Comparison of ENCODE assay signal across 31 cellular contexts in the genomic region with DNA sequence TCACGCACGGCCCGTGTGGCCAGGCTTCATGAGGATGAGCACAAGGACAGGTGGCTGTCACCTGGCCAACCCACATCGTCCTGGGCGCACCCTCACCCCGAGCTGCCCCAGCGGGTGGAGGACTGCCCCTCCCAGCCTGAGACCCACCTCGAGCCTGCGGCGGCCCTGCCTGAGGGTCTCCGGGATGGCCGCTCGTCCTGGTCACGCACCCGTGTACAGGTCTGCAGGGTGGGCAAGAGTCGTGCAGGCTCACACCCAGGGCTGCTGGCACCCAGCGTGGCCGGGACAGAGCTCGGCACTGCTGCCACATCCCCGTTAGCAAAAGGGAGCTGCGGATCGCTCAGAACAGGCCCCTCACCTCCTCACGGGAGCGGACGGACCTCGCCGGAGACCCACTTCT. TPM values are rescaled to one million over a fixed set of nuclear protein-coding genes. Genes with fewer than 3 reads are reported as not detected.
DNase-seq lines count a peak whose midpoint lies in the region; ATAC-seq, FAIRE-seq and TF ChIP-seq lines count a peak whose summit lies in the region.
"Had no signal": no experiment of that assay in that cellular context is flagged by ENCODE, and none has a peak within 500 bp of the region (broad histone marks: within the 10 kb centered on the region; RNA-seq: fewer than 3 reads in every experiment).

No MANE protein-coding gene starts in this region.

- POLR2A ChIA-PET in H1 (lab: Charles Lee; ENCODE audit: partially characterized antibody): interaction anchor here (1.4 to 1.5 kb wide), 2 partner anchors 12 to 20 kb away, joined by 3 read pairs; no protein-coding TSS in a partner anchor

- H3K18ac ChIP-seq in H1 (ENCODE audit: extremely low read depth, low read length): no peak overlapping the region
- peak overlapping the region; percentile 27 for H3K18ac ChIP-seq in neuronal stem cell (ENCODE audit: low read length)

- no peak overlapping the region for H2BK15ac ChIP-seq in H1 (ENCODE audit: low read length)
- H2BK15ac ChIP-seq in neuronal stem cell (ENCODE audit: low read length): no peak overlapping the region

- H3K4me1 Mint-ChIP-seq in chondrocyte (ENCODE audit: low read depth): no peaks in the 10 kb centered on the region
- H3K4me1 Mint-ChIP-seq: CD14-positive monocyte; CD4-positive, CD25-positive, alpha-beta regulatory T cell had no signal

- H2BK120ac ChIP-seq in H1 (replicated peaks; ENCODE audit: low read depth, low read length) (no peak overlapping the region), neuronal stem cell (ENCODE audit: low read depth, low read length) (peak overlapping the region; percentile 61)

- no peak overlapping the region for H3K4ac ChIP-seq in H1 (replicated peaks; ENCODE audit: insufficient read length, low read depth, low read length)
- H3K4ac ChIP-seq in neuronal stem cell (ENCODE audit: low read length): no peak overlapping the region

- H3K36me3 ChIP-seq in heart left ventricle (no peaks in the 10 kb centered on the region), right atrium auricular region (no peaks in the 10 kb centered on the region), H1 (ENCODE audit: control insufficient read depth in 2 of 4, insufficient read depth in 4 of 4, low read length in 3 of 4) (no peaks in the 10 kb centered on the region; a peak in 3 of 8 replicates), neuronal stem cell (replicated peaks in 1 of 2; ENCODE audit: control insufficient read depth in 2 of 2, insufficient read depth in 2 of 2, low read length in 2 of 2) (peaks cover 0 to 5% of the 10 kb centered on the region in 2 donors)
- H3K36me3 ChIP-seq: BE2C, BLaER1 had no signal

- H4K20me1 ChIP-seq in H1 (replicated peaks in 1 of 2; ENCODE audit: control insufficient read depth in 1 of 2, insufficient read depth in 2 of 2, low read length in 2 of 2): peaks cover 0 to 7% of the 10 kb centered on the region in 2 experiments

- H2AFZ ChIP-seq in H1 (ENCODE audit: low read length) (no peak overlapping the region), neuronal stem cell (ENCODE audit: low read length) (no peak overlapping the region)

- H3K4me3 ChIP-seq in heart left ventricle: no peak overlapping the region
- H3K4me3 ChIP-seq in right atrium auricular region: no peak overlapping the region
- H3K4me3 ChIP-seq in H1 (ENCODE audit: extremely low read depth in 1 of 4, insufficient read depth in 2 of 4, low read depth in 3 of 4, low read length in 4 of 4): no peak overlapping the region
- H3K4me3 ChIP-seq in neuronal stem cell (ENCODE audit: low read length in 2 of 2): peak overlapping the region in 1 of 2 donors; percentile 63
- H3K4me3 ChIP-seq: BLaER1 had no signal

- DNase-seq in heart left ventricle (peak in 3 of 5 donors; percentile 17 to 40 (median 20)), right atrium auricular region (ENCODE audit: low spot score) (no peak), chondrocyte (ENCODE audit: low spot score) (peak; percentile 94), H1 (ENCODE audit: low read depth in 1 of 2, low spot score in 2 of 2) (no peak), neuronal stem cell (ENCODE audit: low spot score) (no peak), GDM1 (lab: John Stamatoyannopoulos, UW) (no peak)
- DNase-seq in stimulated activated CD8-positive, alpha-beta memory T cell treated with anti-CD3 and anti-CD28 coated beads, Interleukin-4, amount 100 ng/mL, for 48 hours: no peak
- DNase-seq: 8988T; ACHN; BE2C; C1 segment of cervical spinal cord; CD4-positive, CD25-positive, alpha-beta regulatory T cell; CD8-positive, alpha-beta memory T cell; COR-L47; DMS 273 treated with DMSO at 0.1 percent for 48 hours; DMS153; DMS53; DMS79; DND-41; EL; GF-D8 had no signal

- H3K23ac ChIP-seq in H1 (ENCODE audit: insufficient read length) (no peak overlapping the region), neuronal stem cell (ENCODE audit: low read depth, low read length, poor library complexity) (peak overlapping the region; percentile 17)

- no peak for TF ChIP-seq CTCF in heart left ventricle (IDR thresholded peaks at IDR 0.05)
- no peak for TF ChIP-seq CTCF in right atrium auricular region (IDR thresholded peaks at IDR 0.05)
- no peak for TF ChIP-seq CTCF in chondrocyte (IDR thresholded peaks at IDR 0.05)
- TF ChIP-seq CTCF in H1 (IDR thresholded peaks at IDR 0.05; ENCODE audit: control extremely low read depth in 1 of 3, insufficient read depth in 1 of 3, low read depth in 1 of 3, low read length in 3 of 3): no peak

- H2BK12ac ChIP-seq in H1 (ENCODE audit: low read depth, low read length): no peak overlapping the region
- H2BK12ac ChIP-seq in neuronal stem cell (ENCODE audit: low read length): no peak overlapping the region

- no peak overlapping the region for H4K91ac ChIP-seq in H1 (replicated peaks; ENCODE audit: insufficient read length, low read length)
- no peak overlapping the region for H4K91ac ChIP-seq in neuronal stem cell (ENCODE audit: low read depth, low read length, poor library complexity)

- H3K9me3 Mint-ChIP-seq in chondrocyte (ENCODE audit: low read depth): no peaks in the 10 kb centered on the region
- H3K9me3 Mint-ChIP-seq: CD14-positive monocyte; CD4-positive, alpha-beta memory T cell; CD4-positive, CD25-positive, alpha-beta regulatory T cell; CD8-positive, alpha-beta memory T cell had no signal

- no peak overlapping the region for H3K9ac ChIP-seq in H1 (replicated peaks in 1 of 4; ENCODE audit: extremely low read depth in 1 of 4, low read depth in 3 of 4, low read length in 3 of 4)
- no peak overlapping the region for H3K9ac ChIP-seq in neuronal stem cell (ENCODE audit: low read depth, low read length, poor library complexity)
- H3K9ac ChIP-seq: BLaER1 had no signal

- no peak overlapping the region for H4K5ac ChIP-seq in H1 (ENCODE audit: insufficient read length, low read depth, low read length)

- intact Hi-C loops in heart left ventricle (cut with DNase I): no loop called here

- no peak overlapping the region for H2BK20ac ChIP-seq in H1 (ENCODE audit: low read length)

- CTCF ChIA-PET in H1 (lab: Charles Lee; ENCODE audit: partially characterized antibody): interaction anchor here (1.2 to 1.6 kb wide), 2 partner anchors 69 to 72 kb away, joined by 3 to 7 read pairs; no protein-coding TSS in a partner anchor

- no peak overlapping the region for H2BK5ac ChIP-seq in H1 (ENCODE audit: low read depth, low read length)
- no peak overlapping the region for H2BK5ac ChIP-seq in neuronal stem cell (ENCODE audit: low read length)

- H3K14ac ChIP-seq in H1 (ENCODE audit: insufficient read length): no peak overlapping the region
- no peak overlapping the region for H3K14ac ChIP-seq in neuronal stem cell (ENCODE audit: low read length)

- FAIRE-seq in H1 (lab: Jason Lieb, UNC): no peak
- FAIRE-seq: A204.1, GM12891, GM19239 had no signal

- no peak overlapping the region for H3K4me3 Mint-ChIP-seq in chondrocyte (ENCODE audit: unreplicated experiment)
- H3K4me3 Mint-ChIP-seq: CD14-positive monocyte; CD4-positive, alpha-beta memory T cell; CD4-positive, CD25-positive, alpha-beta regulatory T cell; CD8-positive, alpha-beta memory T cell had no signal

- TF ChIP-seq RAD21 in H1 (IDR thresholded peaks at IDR 0.05 in 1 of 2, conservative IDR thresholded peaks at IDR 0.05 in 1 of 2; ENCODE audit: low read depth in 2 of 2, low read length in 2 of 2): no peak

- TF ChIP-seq POLR2A in heart left ventricle (IDR thresholded peaks at IDR 0.05) (no peak), H1 (IDR thresholded peaks at IDR 0.05; ENCODE audit: control extremely low read depth in 1 of 2, low read depth in 2 of 2, low read length in 2 of 2) (no peak)

- no peak overlapping the region for H3K56ac ChIP-seq in H1 (replicated peaks; ENCODE audit: insufficient read length, low read depth, low read length)

- H3K79me2 ChIP-seq in H1 (ENCODE audit: control insufficient read depth in 1 of 2, insufficient read depth in 2 of 2, low read length in 2 of 2): no peaks in the 10 kb centered on the region

- no peak for TF ChIP-seq EP300 in H1 (IDR thresholded peaks at IDR 0.05; ENCODE audit: borderline replicate concordance in 1 of 2, low read depth in 2 of 2, low read length in 2 of 2)

- 89 to 95% (median 93%) methylated on average over 13 to 27 of the region's 27 CpGs for WGBS in heart left ventricle, 4 donors
- 96% methylated on average over 26 of the region's 27 CpGs; no CpG with 5 or more reads in 1 of the 2 experiments for WGBS in H1 (ENCODE audit: extremely low coverage in 1 of 2, insufficient coverage in 1 of 2, insufficient read length in 1 of 2, insufficient replicate concordance in 2 of 2, low coverage in 1 of 2, low lambda C conversion rate in 2 of 2, missing lambda C conversion rate in 1 of 2), 2 experiments
- WGBS in neuronal stem cell (ENCODE audit: extremely low coverage in 2 of 2, insufficient read length in 2 of 2, insufficient replicate concordance in 1 of 2), 2 donors: no CpG with 5 or more reads among the region's 27 CpGs

- H4K8ac ChIP-seq in H1 (ENCODE audit: extremely low read depth, insufficient read depth, low read length) (peak overlapping the region; percentile 79; the same call in 1 of the 2 replicates), neuronal stem cell (ENCODE audit: low read depth, low read length) (no peak overlapping the region)

- H3K9me3 ChIP-seq in heart left ventricle (peaks cover 0 to 4% (median 0%) of the 10 kb centered on the region in 12 donors), right atrium auricular region (no peaks in the 10 kb centered on the region), H1 (ENCODE audit: insufficient read depth in 2 of 2, low read depth in 1 of 2, low read length in 1 of 2) (peaks cover 0 to 4% of the 10 kb centered on the region in 2 experiments; a peak in 1 of 4 replicates), neuronal stem cell (replicated peaks in 1 of 2; ENCODE audit: control insufficient read depth in 2 of 2, insufficient read depth in 1 of 2, low read depth in 1 of 2, low read length in 2 of 2) (peaks cover 0 to 4% of the 10 kb centered on the region in 2 donors)
- H3K9me3 ChIP-seq: BE2C, BLaER1 had no signal

- no peak overlapping the region for H3K4me2 ChIP-seq in H1 (ENCODE audit: insufficient read depth in 1 of 2, low read depth in 2 of 2, low read length in 2 of 2)
- no peak overlapping the region for H3K4me2 ChIP-seq in neuronal stem cell (ENCODE audit: insufficient read depth, low read length, poor library complexity, severe bottlenecking)
- H3K4me2 ChIP-seq: BLaER1 had no signal

- ATAC-seq in heart left ventricle: no peak

- H2AK5ac ChIP-seq in H1 (ENCODE audit: low read depth, low read length) (no peak overlapping the region), neuronal stem cell (ENCODE audit: low read depth, low read length) (no peak overlapping the region)

- H3K27ac Mint-ChIP-seq in chondrocyte (ENCODE audit: unreplicated experiment): no peak overlapping the region
- H3K27ac Mint-ChIP-seq: CD14-positive monocyte; CD4-positive, alpha-beta memory T cell had no signal

- peaks cover 2% of the 10 kb centered on the region; the same call in 1 of the 2 replicates for H3K23me2 ChIP-seq in H1 (ENCODE audit: low read depth, low read length)

- peaks cover 29% of the 10 kb centered on the region for H3K27me3 Mint-ChIP-seq in chondrocyte (ENCODE audit: low read depth)

- H3K27ac ChIP-seq in heart left ventricle (no peak overlapping the region), right atrium auricular region (no peak overlapping the region), H1 (ENCODE audit: low read depth, low read length) (no peak overlapping the region), neuronal stem cell (replicated peaks; ENCODE audit: low read length) (no peak overlapping the region)
- H3K27ac ChIP-seq: BLaER1 had no signal

- H3K79me1 ChIP-seq in H1 (ENCODE audit: low read depth, low read length) (no peaks in the 10 kb centered on the region), neuronal stem cell (ENCODE audit: low read depth, low read length) (no peaks in the 10 kb centered on the region)

- no peaks in the 10 kb centered on the region for H3K4me1 ChIP-seq in heart left ventricle
- H3K4me1 ChIP-seq in right atrium auricular region: no peaks in the 10 kb centered on the region
- H3K4me1 ChIP-seq in H1 (replicated peaks in 1 of 4; ENCODE audit: control insufficient read depth in 3 of 4, insufficient read depth in 4 of 4, low read length in 3 of 4): peaks cover 0 to 12% (median 10%) of the 10 kb centered on the region in 4 experiments; a peak in 6 of 7 replicates
- no peaks in the 10 kb centered on the region for H3K4me1 ChIP-seq in neuronal stem cell (ENCODE audit: control insufficient read depth in 2 of 2, insufficient read depth in 1 of 2, low read depth in 1 of 2, low read length in 2 of 2)
- H3K4me1 ChIP-seq: BE2C had no signal

- H3K27me3 ChIP-seq in heart left ventricle (peaks cover 0 to 29% (median 15%) of the 10 kb centered on the region in 9 donors), right atrium auricular region (peaks cover 0 to 3% of the 10 kb centered on the region in 2 donors), H1 (replicated peaks in 1 of 4; ENCODE audit: control insufficient read depth in 3 of 4, extremely low read depth in 1 of 4, insufficient read depth in 3 of 4, low read length in 3 of 4) (no peaks in the 10 kb centered on the region), neuronal stem cell (ENCODE audit: control insufficient read depth in 3 of 3, insufficient read depth in 3 of 3, low read depth in 1 of 3, low read length in 3 of 3) (peaks cover 0 to 20% (median 6%) of the 10 kb centered on the region in 3 experiments)

- no peaks in the 10 kb centered on the region for H3K36me3 Mint-ChIP-seq in chondrocyte (ENCODE audit: low read depth)
- H3K36me3 Mint-ChIP-seq: CD14-positive monocyte; CD4-positive, alpha-beta memory T cell; CD4-positive, CD25-positive, alpha-beta regulatory T cell; CD8-positive, alpha-beta memory T cell had no signal

RNA-seq across cellular contexts. Expression of a gene that starts 14.4 kb away (rescaled TPM):
- not detected for total RNA-seq in heart left ventricle
- polyA plus RNA-seq in heart left ventricle: not detected
- total RNA-seq in right atrium auricular region: not detected
- total RNA-seq in chondrocyte: not detected in 3 replicates
- total RNA-seq in H1 (2021; fragmentation: NEBNext Ultra II Directional; extraction: Animal tissue kit (Norgen Biotek cat#: 25700)): 21.7 and 21.8 TPM in 2 replicates
- 0.47 and 0.97 TPM in 2 replicates for polyA plus RNA-seq in H1 (2011; rRNA removed)
- 0.56 TPM for polyA plus RNA-seq in H1 (2011; cell fraction: cytosol; rRNA removed)
- 3.0 TPM for polyA plus RNA-seq in H1 (2011; cell fraction: nucleus; rRNA removed)
- polyA plus RNA-seq in H1 (2012, experiment 1 of 2): 4.6 to 12.2 TPM (median 10.6 TPM) in 4 replicates
- polyA plus RNA-seq in H1 (2012, experiment 2 of 2): 0.80 TPM
- polyA plus RNA-seq in H1 (2013, experiment 1 of 2): 23.8 TPM
- polyA plus RNA-seq in H1 (2013, experiment 2 of 2): 24.8 TPM
- polyA minus RNA-seq in H1 (2011; rRNA and poly(A)+ RNA removed): not detected in 2 replicates
- polyA minus RNA-seq in H1 (2011; cell fraction: cytosol; rRNA and poly(A)+ RNA removed): 6.3 TPM
- polyA minus RNA-seq in H1 (2011; cell fraction: nucleus; rRNA and poly(A)+ RNA removed): 4.3 TPM
- 0.35 TPM for polyA plus RNA-seq in neuronal stem cell (2013, experiment 1 of 2)
- polyA plus RNA-seq in neuronal stem cell (2013, experiment 2 of 2): 0.33 TPM
- total RNA-seq: A673; CD4-positive, alpha-beta memory T cell; CD4-positive, CD25-positive, alpha-beta regulatory T cell; CD8-positive, alpha-beta memory T cell; Daoy; G401 had no signal
- polyA plus RNA-seq: AG04450; CD4-positive, alpha-beta memory T cell; CD4-positive, CD25-positive, alpha-beta regulatory T cell; CD8-positive, alpha-beta memory T cell had no signal

RNA-seq across cellular contexts. Expression of a gene that starts 22.1 kb away (rescaled TPM):
- total RNA-seq in heart left ventricle: 1 to 10 TPM in 1 of 9 donors, under 1 TPM in 8; 0.29 to 2.3 (median 0.56) TPM
- polyA plus RNA-seq in heart left ventricle: under 1 TPM; 0.58 to 0.99 TPM
- total RNA-seq in right atrium auricular region: under 1 TPM; 0.44 to 0.63 TPM
- total RNA-seq in chondrocyte: not detected in 3 replicates
- total RNA-seq in H1 (2021; fragmentation: NEBNext Ultra II Directional; extraction: Animal tissue kit (Norgen Biotek cat#: 25700)): 4.7 and 5.6 TPM in 2 replicates
- 5.6 and 7.8 TPM in 2 replicates for polyA plus RNA-seq in H1 (2011; rRNA removed)
- 4.6 TPM for polyA plus RNA-seq in H1 (2011; cell fraction: cytosol; rRNA removed)
- polyA plus RNA-seq in H1 (2011; cell fraction: nucleus; rRNA removed): 17.4 TPM
- 3.4 to 5.9 TPM (median 5.1 TPM) in 4 replicates for polyA plus RNA-seq in H1 (2012, experiment 1 of 2)
- 3.8 TPM for polyA plus RNA-seq in H1 (2012, experiment 2 of 2)
- polyA plus RNA-seq in H1 (2013, experiment 1 of 2): 3.8 TPM
- 3.5 TPM for polyA plus RNA-seq in H1 (2013, experiment 2 of 2)
- 1.6 and 1.7 TPM in 2 replicates for polyA minus RNA-seq in H1 (2011; rRNA and poly(A)+ RNA removed)
- 5.8 TPM for polyA minus RNA-seq in H1 (2011; cell fraction: cytosol; rRNA and poly(A)+ RNA removed)
- 6.0 TPM for polyA minus RNA-seq in H1 (2011; cell fraction: nucleus; rRNA and poly(A)+ RNA removed)
- 0.42 TPM for polyA plus RNA-seq in neuronal stem cell (2013, experiment 1 of 2)
- polyA plus RNA-seq in neuronal stem cell (2013, experiment 2 of 2): 0.35 TPM
- total RNA-seq: A673; CD4-positive, alpha-beta memory T cell; CD4-positive, CD25-positive, alpha-beta regulatory T cell; CD8-positive, alpha-beta memory T cell; Daoy; G401 had no signal
- polyA plus RNA-seq: AG04450; CD4-positive, alpha-beta memory T cell; CD4-positive, CD25-positive, alpha-beta regulatory T cell; CD8-positive, alpha-beta memory T cell had no signal

RNA-seq across cellular contexts. Expression of a gene that starts 55.6 kb away (rescaled TPM):
- 1 to 10 TPM in 1 of 9 donors, under 1 TPM in 6, not detected in 2; 0.05 to 2.9 (median 0.13) TPM for total RNA-seq in heart left ventricle
- under 1 TPM in 1 of 2 donors, not detected in 1; 0.04 TPM for polyA plus RNA-seq in heart left ventricle
- total RNA-seq in right atrium auricular region: 1 to 10 TPM in 1 of 2 donors, under 1 TPM in 1; 0.59 to 1.8 TPM
- total RNA-seq in chondrocyte: 0.24 to 0.72 TPM (median 0.55 TPM) in 3 replicates
- total RNA-seq in H1 (2021; fragmentation: NEBNext Ultra II Directional; extraction: Animal tissue kit (Norgen Biotek cat#: 25700)): 16.7 and 19.3 TPM in 2 replicates
- polyA plus RNA-seq in H1 (2011; rRNA removed): 7.5 and 10.4 TPM in 2 replicates
- polyA plus RNA-seq in H1 (2011; cell fraction: cytosol; rRNA removed): 8.2 TPM
- 24.2 TPM for polyA plus RNA-seq in H1 (2011; cell fraction: nucleus; rRNA removed)
- polyA plus RNA-seq in H1 (2012, experiment 1 of 2): 10.6 to 18.0 TPM (median 14.3 TPM) in 4 replicates
- polyA plus RNA-seq in H1 (2012, experiment 2 of 2): 7.0 TPM
- 6.2 TPM for polyA plus RNA-seq in H1 (2013, experiment 1 of 2)
- 5.8 TPM for polyA plus RNA-seq in H1 (2013, experiment 2 of 2)
- polyA minus RNA-seq in H1 (2011; rRNA and poly(A)+ RNA removed): 14.2 and 17.3 TPM in 2 replicates
- 9.8 TPM for polyA minus RNA-seq in H1 (2011; cell fraction: cytosol; rRNA and poly(A)+ RNA removed)
- polyA minus RNA-seq in H1 (2011; cell fraction: nucleus; rRNA and poly(A)+ RNA removed): 27.6 TPM
- polyA plus RNA-seq in neuronal stem cell (2013, experiment 1 of 2): 6.4 TPM
- polyA plus RNA-seq in neuronal stem cell (2013, experiment 2 of 2): 6.1 TPM
- total RNA-seq: A673; CD8-positive, alpha-beta memory T cell; Daoy had no signal
- polyA plus RNA-seq: CD4-positive, CD25-positive, alpha-beta regulatory T cell had no signal

Comparison
In these comparisons a context has a peak if more than half of its experiments do, and no peak if none do; other contexts are left out.
1. DNase-seq: peak in heart left ventricle (3 of 5) and chondrocyte (single experiment); none in right atrium auricular region (single experiment), H1 (0 of 2), neuronal stem cell (single experiment), GDM1 (single experiment) and stimulated activated CD8-positive, alpha-beta memory T cell treated with anti-CD3 and anti-CD28 coated beads, Interleukin-4, amount 100 ng/mL, for 48 hours (single experiment).
2. RNA of a gene that starts 14.4 kb away (total RNA-seq): 21.7 to 21.8 TPM in H1; not detected in heart left ventricle, not detected in right atrium auricular region and not detected in chondrocyte; every median in the first group is over 10 times any median in the second.